ENCODE assay signal across 16 cellular contexts in genomic region chr5:73999306-73999705, GRCh38.
"Had no signal": no experiment of that assay in that cellular context is flagged by ENCODE, and none has a peak within 500 bp of the region (broad histone marks: within the 10 kb centered on the region; RNA-seq: fewer than 3 reads in every experiment).

No MANE protein-coding gene starts in this region.

- DNase-seq: activated CD4-positive, alpha-beta T cell treated with anti-CD3 and anti-CD28 coated beads, Interleukin-2, amount 50 U/mL, for 1 hour; activated CD4-positive, CD25-positive, alpha-beta regulatory T cell; activated naive CD4-positive, alpha-beta T cell treated with anti-CD3 and anti-CD28 coated beads for 36 hours; activated naive CD8-positive, alpha-beta T cell treated with anti-CD3 and anti-CD28 coated beads, Interleukin-2, amount 50 U/mL, for 24 hours; activated T-cell treated with anti-CD3 and anti-CD28 coated beads for 4 hours; aorta; heart right ventricle; left colon; naive thymus-derived CD4-positive, alpha-beta T cell; pancreas; stimulated activated CD4-positive, alpha-beta T cell treated with anti-CD3 and anti-CD28 coated beads, Interleukin-12 subunit alpha, Interleukin-12 subunit beta, amount 100 ng/mL, for 4 hours had no signal

- H3K4me3 ChIP-seq: heart right ventricle, pancreas had no signal

- H3K9me3 Mint-ChIP-seq: activated T-helper 2 cell treated with anti-CD3 and anti-CD28 coated beads, Interferon-gamma antibody, Interleukin-2, Interleukin-4, amounts not matched to agents 10 μg/mL and 5 μg/mL and 100 μg/mL, durations not matched to agents 14 hours and 24 hours and 36 hours; stimulated activated effector memory CD8-positive, alpha-beta T cell treated with anti-CD3 and anti-CD28 coated beads, Interleukin-12 subunit alpha, Interleukin-12 subunit beta, amount 100 ng/mL, for 72 hours; T-helper 2 cell treated with Interferon-gamma antibody and Interleukin-4, amounts not matched to agents 5 μg/mL and 100 μg/mL, for 36 hours had no signal

- H3K27ac Mint-ChIP-seq: activated naive CD4-positive, alpha-beta T cell treated with anti-CD3 and anti-CD28 coated beads for 36 hours; activated naive CD8-positive, alpha-beta T cell treated with anti-CD3 and anti-CD28 coated beads, Interleukin-2, amount 50 U/mL, for 24 hours; activated T-helper 2 cell treated with anti-CD3 and anti-CD28 coated beads, Interferon-gamma antibody, Interleukin-2, Interleukin-4, amounts not matched to agents 10 μg/mL and 5 μg/mL and 100 μg/mL, durations not matched to agents 14 hours and 24 hours and 36 hours; naive thymus-derived CD4-positive, alpha-beta T cell; stimulated activated effector memory CD8-positive, alpha-beta T cell treated with anti-CD3 and anti-CD28 coated beads, Interleukin-12 subunit alpha, Interleukin-12 subunit beta, amount 100 ng/mL, for 72 hours; T-helper 2 cell treated with Interferon-gamma antibody and Interleukin-4, amounts not matched to agents 5 μg/mL and 100 μg/mL, for 36 hours had no signal

- H3K9me3 ChIP-seq: pancreas had no signal

- FAIRE-seq: frontal cortex, islet of Langerhans, pancreas had no signal

- H3K36me3 Mint-ChIP-seq: naive thymus-derived CD4-positive, alpha-beta T cell; stimulated activated effector memory CD8-positive, alpha-beta T cell treated with anti-CD3 and anti-CD28 coated beads, Interleukin-12 subunit alpha, Interleukin-12 subunit beta, amount 100 ng/mL, for 72 hours had no signal

- H3K4me1 Mint-ChIP-seq: activated naive CD8-positive, alpha-beta T cell treated with anti-CD3 and anti-CD28 coated beads, Interleukin-2, amount 50 U/mL, for 24 hours; naive thymus-derived CD4-positive, alpha-beta T cell; stimulated activated effector memory CD8-positive, alpha-beta T cell treated with anti-CD3 and anti-CD28 coated beads, Interleukin-12 subunit alpha, Interleukin-12 subunit beta, amount 100 ng/mL, for 72 hours had no signal

- H3K36me3 ChIP-seq: heart right ventricle, pancreas had no signal

- H3K4me3 Mint-ChIP-seq: activated naive CD4-positive, alpha-beta T cell treated with anti-CD3 and anti-CD28 coated beads for 36 hours; activated naive CD8-positive, alpha-beta T cell treated with anti-CD3 and anti-CD28 coated beads, Interleukin-2, amount 50 U/mL, for 24 hours; naive thymus-derived CD4-positive, alpha-beta T cell; stimulated activated effector memory CD8-positive, alpha-beta T cell treated with anti-CD3 and anti-CD28 coated beads, Interleukin-12 subunit alpha, Interleukin-12 subunit beta, amount 100 ng/mL, for 72 hours; T-helper 2 cell treated with Interferon-gamma antibody and Interleukin-4, amounts not matched to agents 5 μg/mL and 100 μg/mL, for 36 hours had no signal

- H3K4me1 ChIP-seq: heart right ventricle, pancreas had no signal

- H3K27ac ChIP-seq: heart right ventricle, pancreas had no signal

- ATAC-seq: activated naive CD8-positive, alpha-beta T cell treated with anti-CD3 and anti-CD28 coated beads, Interleukin-2, amount 50 U/mL, for 24 hours; heart right ventricle; left colon; naive thymus-derived CD4-positive, alpha-beta T cell; pancreas; stimulated activated effector memory CD8-positive, alpha-beta T cell treated with anti-CD3 and anti-CD28 coated beads, Interleukin-12 subunit alpha, Interleukin-12 subunit beta, amount 100 ng/mL, for 72 hours had no signal
